ENCODE assay signal across 15 cellular contexts in genomic region chr21:45764792-45765191, GRCh38.
A peak's percentile ranks its signal among the peaks of the same experiment; 100 is the strongest.
DNase-seq lines count a peak whose midpoint lies in the region; ATAC-seq lines count a peak whose summit lies in the region.
"Had no signal": no experiment of that assay in that cellular context is flagged by ENCODE, and none has a peak within 500 bp of the region (broad histone marks: within the 10 kb centered on the region; RNA-seq: fewer than 3 reads in every experiment).

No MANE protein-coding gene starts in this region.

- no peak for ATAC-seq in stimulated activated naive CD8-positive, alpha-beta T cell treated with anti-CD3 and anti-CD28 coated beads, Interleukin-15, amount 100 ng/mL, for 72 hours
- no peak for ATAC-seq in stimulated activated naive CD8-positive, alpha-beta T cell treated with anti-CD3 and anti-CD28 coated beads, Interleukin-15, Interleukin-2, amounts not matched to agents 100 U/mL and 50 U/mL, for 24 hours

- no peaks in the 10 kb centered on the region for H3K36me3 Mint-ChIP-seq in activated CD4-positive, alpha-beta T cell treated with anti-CD3 and anti-CD28 coated beads, Interleukin-2, amount 10 ng/mL, durations not matched to agents 24 days and 14 days (ENCODE audit: low read depth)
- no peaks in the 10 kb centered on the region for H3K36me3 Mint-ChIP-seq in activated T-helper 2 cell treated with anti-CD3 and anti-CD28 coated beads, Interferon-gamma antibody, Interleukin-2, Interleukin-4, amounts not matched to agents 10 μg/mL and 5 μg/mL and 100 μg/mL, durations not matched to agents 14 hours and 24 hours and 36 hours (ENCODE audit: low read depth)

- peak overlapping the region; percentile 75 for H3K27ac Mint-ChIP-seq in activated CD4-positive, alpha-beta T cell treated with anti-CD3 and anti-CD28 coated beads, Interleukin-2, amount 10 ng/mL, durations not matched to agents 24 days and 14 days
- H3K27ac Mint-ChIP-seq in stimulated activated naive CD8-positive, alpha-beta T cell treated with anti-CD3 and anti-CD28 coated beads, Interleukin-15, amount 100 ng/mL, for 72 hours = peak overlapping the region; percentile 48 to 66
- H3K27ac Mint-ChIP-seq in activated T-helper 2 cell treated with anti-CD3 and anti-CD28 coated beads, Interferon-gamma antibody, Interleukin-2, Interleukin-4, amounts not matched to agents 10 μg/mL and 5 μg/mL and 100 μg/mL, durations not matched to agents 14 hours and 24 hours and 36 hours = peak overlapping the region; percentile 43
- H3K27ac Mint-ChIP-seq: HFFc6 had no signal

- H3K4me3 Mint-ChIP-seq in activated CD4-positive, alpha-beta T cell treated with anti-CD3 and anti-CD28 coated beads, Interleukin-2, amount 10 ng/mL, durations not matched to agents 24 days and 14 days = no peak overlapping the region
- no peak overlapping the region for H3K4me3 Mint-ChIP-seq in stimulated activated naive CD8-positive, alpha-beta T cell treated with anti-CD3 and anti-CD28 coated beads, Interleukin-15, amount 100 ng/mL, for 72 hours
- H3K4me3 Mint-ChIP-seq in activated T-helper 2 cell treated with anti-CD3 and anti-CD28 coated beads, Interferon-gamma antibody, Interleukin-2, Interleukin-4, amounts not matched to agents 10 μg/mL and 5 μg/mL and 100 μg/mL, durations not matched to agents 14 hours and 24 hours and 36 hours (ENCODE audit: low read depth) = no peak overlapping the region
- H3K4me3 Mint-ChIP-seq: HFFc6 had no signal

- peaks cover 37% of the 10 kb centered on the region for H3K4me1 Mint-ChIP-seq in activated CD4-positive, alpha-beta T cell treated with anti-CD3 and anti-CD28 coated beads, Interleukin-2, amount 10 ng/mL, durations not matched to agents 24 days and 14 days
- H3K4me1 Mint-ChIP-seq in stimulated activated naive CD8-positive, alpha-beta T cell treated with anti-CD3 and anti-CD28 coated beads, Interleukin-15, amount 100 ng/mL, for 72 hours = peaks cover 41% of the 10 kb centered on the region
- H3K4me1 Mint-ChIP-seq in activated T-helper 2 cell treated with anti-CD3 and anti-CD28 coated beads, Interferon-gamma antibody, Interleukin-2, Interleukin-4, amounts not matched to agents 10 μg/mL and 5 μg/mL and 100 μg/mL, durations not matched to agents 14 hours and 24 hours and 36 hours (ENCODE audit: low read depth) = peaks cover 40% of the 10 kb centered on the region

- H3K27me3 Mint-ChIP-seq in activated CD4-positive, alpha-beta T cell treated with anti-CD3 and anti-CD28 coated beads, Interleukin-2, amount 10 ng/mL, durations not matched to agents 24 days and 14 days = no peaks in the 10 kb centered on the region
- no peaks in the 10 kb centered on the region for H3K27me3 Mint-ChIP-seq in stimulated activated naive CD8-positive, alpha-beta T cell treated with anti-CD3 and anti-CD28 coated beads, Interleukin-15, amount 100 ng/mL, for 72 hours
- H3K27me3 Mint-ChIP-seq in activated T-helper 2 cell treated with anti-CD3 and anti-CD28 coated beads, Interferon-gamma antibody, Interleukin-2, Interleukin-4, amounts not matched to agents 10 μg/mL and 5 μg/mL and 100 μg/mL, durations not matched to agents 14 hours and 24 hours and 36 hours (ENCODE audit: low read depth) = no peaks in the 10 kb centered on the region

- peak; percentile 47 for DNase-seq in activated CD4-positive, alpha-beta T cell treated with anti-CD3 and anti-CD28 coated beads, Interleukin-2, amount 10 ng/mL, durations not matched to agents 24 days and 14 days
- no peak for DNase-seq in activated CD4-positive, alpha-beta T cell treated with anti-CD3 and anti-CD28 coated beads, Interleukin-2, amount 50 U/mL, for 1 hour
- DNase-seq in stimulated activated naive CD8-positive, alpha-beta T cell treated with anti-CD3 and anti-CD28 coated beads, Interleukin-15, amount 100 ng/mL, for 72 hours = no peak
- DNase-seq in stimulated activated naive CD8-positive, alpha-beta T cell treated with anti-CD3 and anti-CD28 coated beads, Interleukin-15, Interleukin-2, amounts not matched to agents 100 U/mL and 50 U/mL, for 24 hours = no peak
- DNase-seq in activated T-helper 2 cell treated with anti-CD3 and anti-CD28 coated beads, Interferon-gamma antibody, Interleukin-2, Interleukin-4, amounts not matched to agents 10 μg/mL and 5 μg/mL and 100 μg/mL, durations not matched to agents 14 hours and 24 hours and 36 hours (ENCODE audit: low spot score) = no peak
- DNase-seq in DMS79 treated with DMSO at 0.1 percent for 48 hours (lab: John Stamatoyannopoulos, UW) = no peak
- no peak for DNase-seq in DMS153 treated with DMSO at 0.1 percent for 48 hours (lab: John Stamatoyannopoulos, UW; ENCODE audit: unreplicated experiment)
- DNase-seq: DMS 273 treated with DMSO at 0.1 percent for 48 hours, HFFc6, KBM-7, NCI-H1436, NCI-H2029 treated with DMSO at 0.1 percent for 48 hours, NCI-H2171 treated with DMSO at 0.1 percent for 48 hours, NCI-H510A, NCI-H82 had no signal

- H3K9me3 Mint-ChIP-seq in activated CD4-positive, alpha-beta T cell treated with anti-CD3 and anti-CD28 coated beads, Interleukin-2, amount 10 ng/mL, durations not matched to agents 24 days and 14 days = no peaks in the 10 kb centered on the region
- H3K9me3 Mint-ChIP-seq in stimulated activated naive CD8-positive, alpha-beta T cell treated with anti-CD3 and anti-CD28 coated beads, Interleukin-15, amount 100 ng/mL, for 72 hours = no peaks in the 10 kb centered on the region
- no peaks in the 10 kb centered on the region for H3K9me3 Mint-ChIP-seq in activated T-helper 2 cell treated with anti-CD3 and anti-CD28 coated beads, Interferon-gamma antibody, Interleukin-2, Interleukin-4, amounts not matched to agents 10 μg/mL and 5 μg/mL and 100 μg/mL, durations not matched to agents 14 hours and 24 hours and 36 hours
- H3K9me3 Mint-ChIP-seq: HFFc6 had no signal

- intact Hi-C loops in activated CD4-positive, alpha-beta T cell treated with anti-CD3 and anti-CD28 coated beads, Interleukin-2, amount 10 ng/mL, durations not matched to agents 24 days and 14 days (cut with micrococcal nuclease) = no loop called here
- intact Hi-C loops in activated T-helper 2 cell treated with anti-CD3 and anti-CD28 coated beads, Interferon-gamma antibody, Interleukin-2, Interleukin-4, amounts not matched to agents 10 μg/mL and 5 μg/mL and 100 μg/mL, durations not matched to agents 14 hours and 24 hours and 36 hours (cut with micrococcal nuclease) = no loop called here
